26 cellular contexts compared by ENCODE assay signal in genomic region chr5:39009981-39010380, GRCh38.
"Had no signal": no experiment of that assay in that cellular context is flagged by ENCODE, and none has a peak within 500 bp of the region (broad histone marks: within the 10 kb centered on the region; RNA-seq: fewer than 3 reads in every experiment).

No MANE protein-coding gene starts in this region.

- H3K27me3 Mint-ChIP-seq: naive thymus-derived CD4-positive, alpha-beta T cell; type B pancreatic cell had no signal

- H3K27me3 ChIP-seq: dorsolateral prefrontal cortex, gastrocnemius medialis, right atrium auricular region, sigmoid colon, testis, tibial artery had no signal

- H3K36me3 ChIP-seq: prostate gland, right atrium auricular region had no signal

- H3K27ac ChIP-seq: dorsolateral prefrontal cortex, epithelial cell of prostate, gastrocnemius medialis, parathyroid adenoma, prostate gland, right atrium auricular region, sigmoid colon, testis, tibial artery had no signal

- H2AFZ ChIP-seq: parathyroid adenoma had no signal

- ATAC-seq: esophagus mucosa; gastrocnemius medialis; left lobe of liver; naive thymus-derived CD4-positive, alpha-beta T cell; stimulated activated effector memory CD8-positive, alpha-beta T cell treated with anti-CD3 and anti-CD28 coated beads, Interleukin-12 subunit alpha, Interleukin-12 subunit beta, amount 100 ng/mL, for 72 hours had no signal

- FAIRE-seq: colon, keratinocyte had no signal

- H3K4me1 ChIP-seq: parathyroid adenoma, prostate gland, testis had no signal

- H3K27ac Mint-ChIP-seq: stimulated activated effector memory CD8-positive, alpha-beta T cell treated with anti-CD3 and anti-CD28 coated beads, Interleukin-12 subunit alpha, Interleukin-12 subunit beta, amount 100 ng/mL, for 72 hours; type B pancreatic cell had no signal

- H3K4me3 ChIP-seq: dorsolateral prefrontal cortex, gastrocnemius medialis, prostate gland, right atrium auricular region, sigmoid colon, testis, tibial artery had no signal

- H3K4me3 Mint-ChIP-seq: naive thymus-derived CD4-positive, alpha-beta T cell; neural crest cell; stimulated activated effector memory CD8-positive, alpha-beta T cell treated with anti-CD3 and anti-CD28 coated beads, Interleukin-12 subunit alpha, Interleukin-12 subunit beta, amount 100 ng/mL, for 72 hours; type B pancreatic cell had no signal

- H3K4me1 Mint-ChIP-seq: neural crest cell had no signal

- H3K9me3 ChIP-seq: gastrocnemius medialis, prostate gland, right atrium auricular region, testis had no signal

- DNase-seq: dorsolateral prefrontal cortex; effector CD4-positive, alpha-beta T cell; foreskin fibroblast; gastrocnemius medialis; head of caudate nucleus; mesenchymal stem cell; midbrain; naive thymus-derived CD4-positive, alpha-beta T cell; sigmoid colon; stimulated activated CD4-positive, alpha-beta T cell treated with anti-CD3 and anti-CD28 coated beads, Interleukin-2, amount 100 ng/mL, for 24 hours; stimulated activated CD4-positive, alpha-beta T cell treated with anti-CD3 and anti-CD28 coated beads, Interleukin-4, amount 100 ng/mL, for 24 hours; stimulated activated naive CD4-positive, alpha-beta T cell treated with Interleukin-2 at 50 U/mL for 16 hours; substantia nigra; testis; tibial artery had no signal

- H3K9ac ChIP-seq: parathyroid adenoma had no signal
